20 cellular contexts compared by ENCODE assay signal in genomic region chr6:157453131-157453530, GRCh38.
DNase-seq lines count a peak whose midpoint lies in the region; ATAC-seq and TF ChIP-seq lines count a peak whose summit lies in the region.
"Had no signal": no experiment of that assay in that cellular context is flagged by ENCODE, and none has a peak within 500 bp of the region (broad histone marks: within the 10 kb centered on the region; RNA-seq: fewer than 3 reads in every experiment).

No MANE protein-coding gene starts in this region.

- intact Hi-C loops in IMR-90 (cut with micrococcal nuclease) (no loop called here), activated B cell treated with CpG ODN at 0.5 μM for 24 hours (cut with micrococcal nuclease) (no loop called here), PC-3 (cut with micrococcal nuclease) (no loop called here)

- H4K91ac ChIP-seq in IMR-90 (ENCODE audit: insufficient read depth, low read depth, low read length) = no peak overlapping the region

- H3K18ac ChIP-seq in IMR-90 (ENCODE audit: low read depth, low read length) = no peak overlapping the region

- H3K4me1 Mint-ChIP-seq in activated B cell treated with CpG ODN at 0.5 μM for 24 hours (peaks cover 31% of the 10 kb centered on the region), nephron (peaks cover 25% of the 10 kb centered on the region)
- peaks cover 14% of the 10 kb centered on the region for H3K4me1 Mint-ChIP-seq in activated T-cell treated with anti-CD3 and anti-CD28 coated beads, Interleukin-2, amount 50 U/mL, for 24 hours (ENCODE audit: low read depth)

- H2AFZ ChIP-seq in IMR-90 (replicated peaks; ENCODE audit: low read length, poor library complexity) = no peak overlapping the region
- no peak overlapping the region for H2AFZ ChIP-seq in PC-3 (ENCODE audit: low read length)
- H2AFZ ChIP-seq: GM23248 had no signal

- no peak overlapping the region for H2BK120ac ChIP-seq in IMR-90 (ENCODE audit: low read depth, low read length)

- H3K36me3 Mint-ChIP-seq in activated B cell treated with CpG ODN at 0.5 μM for 24 hours (ENCODE audit: low read depth) (peaks cover 1% of the 10 kb centered on the region), nephron (ENCODE audit: low read depth) (no peaks in the 10 kb centered on the region)
- no peaks in the 10 kb centered on the region for H3K36me3 Mint-ChIP-seq in activated T-cell treated with anti-CD3 and anti-CD28 coated beads, Interleukin-2, amount 50 U/mL, for 24 hours (ENCODE audit: low read depth)
- H3K36me3 Mint-ChIP-seq: CD4-positive, CD25-positive, alpha-beta regulatory T cell; CD8-positive, alpha-beta T cell had no signal

- no peaks in the 10 kb centered on the region for H3F3A ChIP-seq in PC-3 (ENCODE audit: low read length, unreplicated experiment)

- H3K27me3 ChIP-seq in IMR-90 (ENCODE audit: control insufficient read depth, insufficient read depth, low read length) (no peaks in the 10 kb centered on the region), PC-3 (ENCODE audit: low read length) (no peaks in the 10 kb centered on the region)
- H3K27me3 ChIP-seq: BLaER1 had no signal

- no peak overlapping the region for H3K4me3 ChIP-seq in IMR-90 (ENCODE audit: insufficient read depth, low read depth, low read length)
- no peak overlapping the region for H3K4me3 ChIP-seq in PC-3 (ENCODE audit: low read length)
- H3K4me3 ChIP-seq: BLaER1, GM12878, GM23248 had no signal

- H3K4me3 Mint-ChIP-seq in activated B cell treated with CpG ODN at 0.5 μM for 24 hours (no peak overlapping the region), nephron (no peak overlapping the region)
- no peak overlapping the region for H3K4me3 Mint-ChIP-seq in activated T-cell treated with anti-CD3 and anti-CD28 coated beads, Interleukin-2, amount 50 U/mL, for 24 hours
- H3K4me3 Mint-ChIP-seq: B cell; CD4-positive, CD25-positive, alpha-beta regulatory T cell; CD8-positive, alpha-beta T cell had no signal

- H3K4me1 ChIP-seq in IMR-90 (ENCODE audit: control insufficient read depth, insufficient read depth, low read length) (no peaks in the 10 kb centered on the region), PC-3 (ENCODE audit: insufficient read depth, low read length) (no peaks in the 10 kb centered on the region)

- no peak overlapping the region for H2AK9ac ChIP-seq in IMR-90 (replicated peaks; ENCODE audit: low read depth, low read length, poor library complexity)

- no peak overlapping the region for H3K4me2 ChIP-seq in IMR-90 (ENCODE audit: low read depth, low read length)
- no peak overlapping the region for H3K4me2 ChIP-seq in PC-3 (ENCODE audit: low read length)
- H3K4me2 ChIP-seq: BLaER1 had no signal

- ATAC-seq in IMR-90 (ENCODE audit: low read depth) = no peak
- ATAC-seq in activated B cell treated with CpG ODN at 0.5 μM for 24 hours (ENCODE audit: low read depth) = no peak
- ATAC-seq in PC-3 = no peak
- ATAC-seq: CD8-positive, alpha-beta T cell; GM12878 had no signal

- no peaks in the 10 kb centered on the region for H4K20me1 ChIP-seq in IMR-90 (ENCODE audit: insufficient read depth, low read length)
- H4K20me1 ChIP-seq in PC-3 (ENCODE audit: low read length) = no peaks in the 10 kb centered on the region
- H4K20me1 ChIP-seq: BLaER1 had no signal

- H3K56ac ChIP-seq in IMR-90 (ENCODE audit: extremely low read depth, insufficient read depth, low read length) = no peak overlapping the region

- in situ Hi-C loops in IMR-90 (cut with MboI; ENCODE audit: low sequenced_read_pairs) = no loop called here

- CTCF ChIA-PET in IMR-90 (lab: Yijun Ruan, JAX) (no interaction called here), activated B cell treated with CpG ODN at 0.5 μM for 24 hours (lab: Charles Lee) (no interaction called here), PC-3 (lab: Charles Lee) (no interaction called here)

- H3K79me1 ChIP-seq in IMR-90 (ENCODE audit: low read depth in 1 of 2, low read length in 2 of 2) = no peaks in the 10 kb centered on the region; a peak in 1 of 4 replicates

- H3K9me2 ChIP-seq in PC-3 (replicated peaks; ENCODE audit: low read length) = no peaks in the 10 kb centered on the region

- no peaks in the 10 kb centered on the region for H3K9me1 ChIP-seq in IMR-90 (ENCODE audit: insufficient read depth, low read length)

- H3K27me3 Mint-ChIP-seq in activated B cell treated with CpG ODN at 0.5 μM for 24 hours (no peaks in the 10 kb centered on the region), nephron (ENCODE audit: low read depth) (no peaks in the 10 kb centered on the region)
- no peaks in the 10 kb centered on the region for H3K27me3 Mint-ChIP-seq in activated T-cell treated with anti-CD3 and anti-CD28 coated beads, Interleukin-2, amount 50 U/mL, for 24 hours
- H3K27me3 Mint-ChIP-seq: B cell had no signal

- no peak for TF ChIP-seq POLR2A in IMR-90 (IDR thresholded peaks at IDR 0.05; ENCODE audit: low read depth, low read length)

- WGBS in IMR-90 (ENCODE audit: extremely low coverage in 2 of 2, insufficient read length in 1 of 2), 2 experiments = 100% methylated on average over 1 of the region's 4 CpGs; no CpG with 5 or more reads in 1 of the 2 experiments

- H3K36me3 ChIP-seq in IMR-90 (ENCODE audit: control insufficient read depth, insufficient read depth, low read length) = no peaks in the 10 kb centered on the region
- no peaks in the 10 kb centered on the region for H3K36me3 ChIP-seq in PC-3 (ENCODE audit: low read depth, low read length)
- H3K36me3 ChIP-seq: BLaER1 had no signal

- H3K27ac ChIP-seq in IMR-90 (ENCODE audit: insufficient read depth, low read length) (no peak overlapping the region), PC-3 (ENCODE audit: low read length) (no peak overlapping the region)
- H3K27ac ChIP-seq: BLaER1, C4-2B, GM23248 had no signal

- POLR2A ChIA-PET in IMR-90 (lab: Charles Lee; ENCODE audit: unreplicated experiment) = no interaction called here
- POLR2A ChIA-PET in activated B cell treated with CpG ODN at 0.5 μM for 24 hours (lab: Charles Lee) = interaction anchor here (1.0 kb wide), 1 partner anchor 10 kb away, joined by 3 read pairs; no protein-coding TSS in a partner anchor
- POLR2A ChIA-PET in PC-3 (lab: Charles Lee; ENCODE audit: unreplicated experiment) = interaction anchor here (0.5 kb wide), 1 partner anchor 104 kb away, joined by 5 read pairs; no protein-coding TSS in a partner anchor

- no peak overlapping the region for H3K14ac ChIP-seq in IMR-90 (replicated peaks; ENCODE audit: low read depth, low read length)

- H3K9me3 Mint-ChIP-seq in activated B cell treated with CpG ODN at 0.5 μM for 24 hours (no peaks in the 10 kb centered on the region), nephron (no peaks in the 10 kb centered on the region)
- H3K9me3 Mint-ChIP-seq in activated T-cell treated with anti-CD3 and anti-CD28 coated beads, Interleukin-2, amount 50 U/mL, for 24 hours = no peaks in the 10 kb centered on the region
- H3K9me3 Mint-ChIP-seq: CD4-positive, CD25-positive, alpha-beta regulatory T cell; CD8-positive, alpha-beta T cell had no signal

- BruUV-seq in IMR-90 (replicated peaks; lab: Mats Ljungman, UMichigan) = no TSS peak
- BruUV-seq in PC-3 (replicated peaks; lab: Mats Ljungman, UMichigan) = no TSS peak

- no peak overlapping the region for H2AK5ac ChIP-seq in IMR-90 (ENCODE audit: low read depth, low read length)

- TF ChIP-seq CTCF in IMR-90 (conservative IDR thresholded peaks at IDR 0.05; ENCODE audit: low read depth, low read length) (no peak), activated B cell treated with CpG ODN at 0.5 μM for 24 hours (IDR thresholded peaks at IDR 0.05) (no peak), nephron (IDR thresholded peaks at IDR 0.05; ENCODE audit: unreplicated experiment in 3 of 3) (no peak), PC-3 (conservative IDR thresholded peaks at IDR 0.05; ENCODE audit: low read depth, low read length) (no peak)

- no peak overlapping the region for H3K4ac ChIP-seq in IMR-90 (ENCODE audit: low read depth, low read length)

- H2BK5ac ChIP-seq in IMR-90 (ENCODE audit: low read depth, low read length, poor library complexity, severe bottlenecking) = no peak overlapping the region

- H3K9me3 ChIP-seq in IMR-90 (ENCODE audit: control insufficient read depth, insufficient read depth, low read length) = no peaks in the 10 kb centered on the region
- no peaks in the 10 kb centered on the region for H3K9me3 ChIP-seq in PC-3 (ENCODE audit: low read length)
- H3K9me3 ChIP-seq: BLaER1, Caco-2 had no signal

- TF ChIP-seq RAD21 in IMR-90 (IDR thresholded peaks at IDR 0.05; ENCODE audit: low read length) = no peak

- no peak overlapping the region for H4K8ac ChIP-seq in IMR-90 (ENCODE audit: low read depth in 2 of 2, low read length in 2 of 2)

- H2BK15ac ChIP-seq in IMR-90 (ENCODE audit: low read depth, low read length) = no peak overlapping the region

- no peak overlapping the region for H2BK20ac ChIP-seq in IMR-90 (ENCODE audit: low read depth, low read length)

- H3K27ac Mint-ChIP-seq in activated B cell treated with CpG ODN at 0.5 μM for 24 hours = peak overlapping the region; percentile 25
- peak overlapping the region in 2 of 3 experiments; percentile 80 to 81 for H3K27ac Mint-ChIP-seq in nephron
- no peak overlapping the region for H3K27ac Mint-ChIP-seq in activated T-cell treated with anti-CD3 and anti-CD28 coated beads, Interleukin-2, amount 50 U/mL, for 24 hours
- H3K27ac Mint-ChIP-seq: CD8-positive, alpha-beta T cell had no signal

- dilution Hi-C loops in IMR-90 (cut with HindIII; ENCODE audit: low sequenced_read_pairs, unreplicated experiment) = no loop called here

- H3K9ac ChIP-seq in IMR-90 (ENCODE audit: low read depth, low read length) (no peak overlapping the region), PC-3 (ENCODE audit: low read length) (no peak overlapping the region)
- H3K9ac ChIP-seq: BLaER1, GM23248 had no signal

- H4K5ac ChIP-seq in IMR-90 (ENCODE audit: low read depth, low read length) = no peak overlapping the region

- DNase-seq in IMR-90 (no peak), activated B cell treated with CpG ODN at 0.5 μM for 24 hours (no peak), PC-3 (no peak), superior temporal gyrus (ENCODE audit: extremely low spot score) (no peak)
- DNase-seq in activated T-cell treated with anti-CD3 and anti-CD28 coated beads, Interleukin-2, amount 50 U/mL, for 24 hours = no peak
- DNase-seq: Caco-2; CD4-positive, CD25-positive, alpha-beta regulatory T cell; CD8-positive, alpha-beta T cell; DMS 273 treated with DMSO at 0.1 percent for 48 hours; DMS79; EL; GDM1; GM23248; H7; HCEC 1CT had no signal

- H3K79me2 ChIP-seq in PC-3 (ENCODE audit: low read length) = no peaks in the 10 kb centered on the region

- H3K23ac ChIP-seq in IMR-90 (ENCODE audit: low read depth, low read length) = no peak overlapping the region

TF ChIP-seq in IMR-90, 13 proteins besides CTCF, POLR2A, EP300 and RAD21:
- peak; percentile 61 for TF ChIP-seq MAFK (IDR thresholded peaks at IDR 0.05; ENCODE audit: low read depth, low read length)
- no peak for TF ChIP-seq RFX5 (IDR thresholded peaks at IDR 0.05; ENCODE audit: low read depth, low read length)
